Comparison of ENCODE assay signal across 22 cellular contexts in the genomic region with DNA sequence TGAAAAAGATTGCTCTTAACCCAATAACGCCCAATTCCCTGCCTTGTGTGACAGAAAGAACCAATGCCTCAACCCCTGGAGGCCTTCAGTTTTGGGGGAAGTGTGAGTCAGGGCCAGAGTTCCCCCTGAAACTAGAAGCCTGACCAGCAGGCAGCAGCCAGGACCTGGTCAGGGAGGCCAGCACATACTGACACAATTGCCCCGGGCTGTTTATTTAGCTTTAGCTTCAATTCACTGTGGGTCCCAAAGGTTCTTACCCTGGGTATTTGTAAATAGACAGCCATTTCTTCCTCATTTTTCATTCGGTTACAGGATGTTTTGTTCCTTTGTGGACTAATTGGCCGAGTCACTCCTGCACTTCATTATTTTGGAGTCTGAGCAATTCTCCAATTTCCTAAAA.
DNase-seq lines count a peak whose midpoint lies in the region; ATAC-seq, FAIRE-seq and TF ChIP-seq lines count a peak whose summit lies in the region.
"Had no signal": no experiment of that assay in that cellular context is flagged by ENCODE, and none has a peak within 500 bp of the region (broad histone marks: within the 10 kb centered on the region; RNA-seq: fewer than 3 reads in every experiment).

No MANE protein-coding gene starts in this region.

- no peaks in the 10 kb centered on the region for H3K79me2 ChIP-seq in PC-3 (ENCODE audit: low read length)
- H3K79me2 ChIP-seq in GM12878 (ENCODE audit: control insufficient read depth, insufficient read depth, low read length): no peaks in the 10 kb centered on the region
- no peaks in the 10 kb centered on the region for H3K79me2 ChIP-seq in smooth muscle cell (ENCODE audit: low read depth)

- intact Hi-C loops in PC-3 (cut with micrococcal nuclease) (no loop called here), GM12878 (cut with micrococcal nuclease; ENCODE audit: unreplicated experiment) (no loop called here), CD14-positive monocyte (cut with micrococcal nuclease) (no loop called here)

- H3K4me3 ChIP-seq in PC-3 (ENCODE audit: low read length): no peak overlapping the region
- no peak overlapping the region for H3K4me3 ChIP-seq in GM12878
- no peak overlapping the region for H3K4me3 ChIP-seq in smooth muscle cell
- H3K4me3 ChIP-seq: BLaER1 had no signal

- H3K4me2 ChIP-seq in PC-3 (ENCODE audit: low read length): peak overlapping the region; percentile 36; the same call in 1 of the 2 replicates
- no peak overlapping the region for H3K4me2 ChIP-seq in GM12878 (ENCODE audit: control insufficient read depth, insufficient read depth)
- H3K4me2 ChIP-seq in smooth muscle cell: no peak overlapping the region
- H3K4me2 ChIP-seq: BLaER1 had no signal

- H2AFZ ChIP-seq in PC-3 (ENCODE audit: low read length): no peak overlapping the region
- H2AFZ ChIP-seq in GM12878 (ENCODE audit: control insufficient read depth, low read depth, low read length): no peak overlapping the region
- no peak overlapping the region for H2AFZ ChIP-seq in smooth muscle cell (ENCODE audit: low read depth)

- H3K27ac ChIP-seq in PC-3 (ENCODE audit: low read length) (peak overlapping the region; percentile 56), GM12878 (ENCODE audit: control insufficient read depth, insufficient read depth) (no peak overlapping the region), smooth muscle cell (ENCODE audit: low read depth) (no peak overlapping the region)
- H3K27ac ChIP-seq: 22Rv1, BLaER1, C4-2B had no signal

- H3F3A ChIP-seq in PC-3 (ENCODE audit: low read length, unreplicated experiment) (no peaks in the 10 kb centered on the region), smooth muscle cell (ENCODE audit: low read depth) (no peaks in the 10 kb centered on the region)

- RAD21 ChIA-PET in GM12878 (lab: Charles Lee; ENCODE audit: unreplicated experiment): no interaction called here

- in situ Hi-C loops in GM12878 (cut with MboI): no loop called here

- H3K9me3 Mint-ChIP-seq in CD14-positive monocyte: peaks cover 0 to 7% (median 1%) of the 10 kb centered on the region in 7 donors
- H3K9me3 Mint-ChIP-seq: CD4-positive, alpha-beta T cell; CD8-positive, alpha-beta memory T cell had no signal

- no peak for FAIRE-seq in GM12878 (lab: Jason Lieb, UNC)
- FAIRE-seq: A204.1, D721Med, GM12892, H1 had no signal

- DNase-seq in ELF-1 (ENCODE audit: low read depth, low spot score): peak; percentile 11
- DNase-seq in PC-3: peak; percentile 44
- DNase-seq in GM12878 (ENCODE audit: low read depth, low spot score): no peak
- DNase-seq in CD14-positive monocyte (ENCODE audit: low spot score): no peak
- DNase-seq in UCSD-AML1 (lab: John Stamatoyannopoulos, UW; ENCODE audit: unreplicated experiment): no peak
- no peak for DNase-seq in smooth muscle cell (lab: John Stamatoyannopoulos, UW; ENCODE audit: unreplicated experiment)
- DNase-seq: CD4-positive, alpha-beta T cell; CD8-positive, alpha-beta memory T cell; DMS 273 treated with DMSO at 0.1 percent for 48 hours; DMS79; EL; GF-D8; H7; HCEC 1CT had no signal

- no peak for TF ChIP-seq EP300 in GM12878 (IDR thresholded peaks at IDR 0.05; ENCODE audit: borderline replicate concordance in 1 of 2, control insufficient read depth in 1 of 2, low read depth in 2 of 2, low read length in 2 of 2)

- H3K9me2 ChIP-seq in PC-3 (replicated peaks; ENCODE audit: low read length): no peaks in the 10 kb centered on the region

- peak; percentile 41 for ATAC-seq in PC-3
- ATAC-seq in GM12878: peak; percentile 59

- no peak for TF ChIP-seq POLR2A in GM12878 (IDR thresholded peaks at IDR 0.05; ENCODE audit: low read depth, low read length)

- H3K27ac Mint-ChIP-seq in CD14-positive monocyte: no peak overlapping the region
- H3K27ac Mint-ChIP-seq: B cell; CD4-positive, alpha-beta T cell; CD8-positive, alpha-beta memory T cell had no signal

- H3K9ac ChIP-seq in PC-3 (ENCODE audit: low read length) (no peak overlapping the region), GM12878 (ENCODE audit: control insufficient read depth, insufficient read depth, low read length) (no peak overlapping the region), smooth muscle cell (ENCODE audit: low read depth) (no peak overlapping the region)
- H3K9ac ChIP-seq: BLaER1 had no signal

- H4K20me1 ChIP-seq in PC-3 (ENCODE audit: low read length): no peaks in the 10 kb centered on the region
- no peaks in the 10 kb centered on the region for H4K20me1 ChIP-seq in GM12878 (ENCODE audit: control insufficient read depth, insufficient read depth)
- H4K20me1 ChIP-seq in smooth muscle cell (ENCODE audit: low read depth): no peaks in the 10 kb centered on the region
- H4K20me1 ChIP-seq: BLaER1 had no signal

- 20% methylated on average over 4 of the region's 4 CpGs for WGBS in GM12878 (ENCODE audit: insufficient coverage, insufficient replicate concordance, low lambda C conversion rate, missing lambda C conversion rate)
- WGBS in smooth muscle cell (ENCODE audit: low lambda C conversion rate): 91% methylated on average over 4 of the region's 4 CpGs

- H3K4me1 ChIP-seq in PC-3 (ENCODE audit: insufficient read depth, low read length) (peaks cover 26% of the 10 kb centered on the region), GM12878 (ENCODE audit: control insufficient read depth, insufficient read depth, low read length) (no peaks in the 10 kb centered on the region), smooth muscle cell (ENCODE audit: low read depth) (no peaks in the 10 kb centered on the region)
- H3K4me1 ChIP-seq: BLaER1 had no signal

- H3K4me3 Mint-ChIP-seq in CD14-positive monocyte: no peak overlapping the region
- H3K4me3 Mint-ChIP-seq: B cell; CD4-positive, alpha-beta T cell; CD8-positive, alpha-beta memory T cell had no signal

- SMC1A ChIA-PET in GM12878 (lab: Charles Lee; ENCODE audit: uncharacterized antibody, unreplicated experiment): interaction anchor here (2.7 to 3.8 kb wide), 2 partner anchors 11 to 38 kb away, joined by 12 to 18 read pairs; no protein-coding TSS in a partner anchor

- H3K4me1 Mint-ChIP-seq in CD14-positive monocyte: no peaks in the 10 kb centered on the region
- H3K4me1 Mint-ChIP-seq: B cell; CD8-positive, alpha-beta memory T cell had no signal

- BruUV-seq in PC-3 (replicated peaks; lab: Mats Ljungman, UMichigan): no TSS peak
- no TSS peak for BruUV-seq in GM12878 (replicated peaks; lab: Mats Ljungman, UMichigan)

- POLR2A ChIA-PET in PC-3 (lab: Charles Lee; ENCODE audit: unreplicated experiment) (no interaction called here), GM12878 (lab: Charles Lee) (no interaction called here)

- H3K36me3 ChIP-seq in PC-3 (ENCODE audit: low read depth, low read length) (no peaks in the 10 kb centered on the region), GM12878 (ENCODE audit: control insufficient read depth in 2 of 2, insufficient read depth in 2 of 2, low read length in 1 of 2) (no peaks in the 10 kb centered on the region), smooth muscle cell (ENCODE audit: low read depth) (no peaks in the 10 kb centered on the region)
- H3K36me3 ChIP-seq: BLaER1 had no signal

- H3K9me3 ChIP-seq in PC-3 (ENCODE audit: low read length) (no peaks in the 10 kb centered on the region), GM12878 (replicated peaks; ENCODE audit: control insufficient read depth, insufficient read depth, low read length) (no peaks in the 10 kb centered on the region), smooth muscle cell (replicated peaks; ENCODE audit: low read depth) (no peaks in the 10 kb centered on the region)
- H3K9me3 ChIP-seq: BLaER1 had no signal

- H3K27me3 ChIP-seq in PC-3 (ENCODE audit: low read length) (no peaks in the 10 kb centered on the region), GM12878 (replicated peaks in 1 of 2; ENCODE audit: control insufficient read depth in 2 of 2, insufficient read depth in 2 of 2, low read length in 1 of 2) (no peaks in the 10 kb centered on the region), smooth muscle cell (ENCODE audit: low read depth) (no peaks in the 10 kb centered on the region)
- H3K27me3 ChIP-seq: BLaER1 had no signal

- peaks cover 0 to 4% (median 0%) of the 10 kb centered on the region in 3 donors for H3K27me3 Mint-ChIP-seq in CD14-positive monocyte (ENCODE audit: low read depth in 3 of 3)
- H3K27me3 Mint-ChIP-seq: CD4-positive, alpha-beta T cell had no signal

- no peak for TF ChIP-seq RAD21 in GM12878 (IDR thresholded peaks at IDR 0.05; ENCODE audit: insufficient read depth, low read depth, low read length)

- H3K36me3 Mint-ChIP-seq in CD14-positive monocyte: no peaks in the 10 kb centered on the region
- H3K36me3 Mint-ChIP-seq: CD8-positive, alpha-beta memory T cell had no signal

- CTCF ChIA-PET in PC-3 (lab: Charles Lee) (no interaction called here), GM12878 (lab: Yijun Ruan, JAX) (no interaction called here)

- no peak for TF ChIP-seq CTCF in PC-3 (conservative IDR thresholded peaks at IDR 0.05; ENCODE audit: low read depth, low read length)
- no peak for TF ChIP-seq CTCF in GM12878 (IDR thresholded peaks at IDR 0.05 in 2 of 3, conservative IDR thresholded peaks at IDR 0.05 in 1 of 3; ENCODE audit: control insufficient read depth in 2 of 3, extremely low read depth in 1 of 3, insufficient read depth in 1 of 3, low read depth in 3 of 3, low read length in 3 of 3)
- TF ChIP-seq CTCF in CD14-positive monocyte (IDR thresholded peaks at IDR 0.05): no peak
- TF ChIP-seq CTCF in smooth muscle cell (IDR thresholded peaks at IDR 0.05; ENCODE audit: borderline replicate concordance, insufficient read depth, poor library complexity, severe bottlenecking): no peak

TF ChIP-seq in GM12878, 131 proteins besides CTCF, POLR2A, EP300 and RAD21 (continues in another document):
- no peak for TF ChIP-seq KDM1A (IDR thresholded peaks at IDR 0.05; ENCODE audit: borderline replicate concordance)

Comparison
In these comparisons a context has a peak if more than half of its experiments do, and no peak if none do; other contexts are left out.
1. DNase-seq: peak in ELF-1 (single experiment) and PC-3 (single experiment); none in GM12878 (single experiment), CD14-positive monocyte (single experiment), UCSD-AML1 (single experiment) and smooth muscle cell (single experiment).